In the genomic region with DNA sequence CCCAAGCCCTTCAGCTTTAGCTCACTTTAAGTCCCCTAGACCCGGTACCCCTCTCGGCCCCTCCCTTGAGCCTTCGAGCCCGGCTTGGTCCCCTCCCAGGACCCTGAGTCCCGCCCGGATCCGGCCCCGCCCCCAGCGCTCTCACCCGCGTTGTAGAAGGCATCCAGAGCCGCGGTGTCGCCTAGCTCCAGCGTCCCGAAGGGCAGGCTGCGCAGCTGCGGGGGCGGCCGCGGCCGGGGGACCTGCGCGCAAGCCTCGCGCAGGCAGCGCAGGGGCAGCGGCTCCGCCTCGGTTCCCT, we compare ENCODE assay signal across 8 cellular contexts. TPM values are rescaled to one million over a fixed set of nuclear protein-coding genes. Genes with fewer than 3 reads are reported as not detected.
DNase-seq lines count a peak whose midpoint lies in the region; ATAC-seq, FAIRE-seq and TF ChIP-seq lines count a peak whose summit lies in the region.

No MANE protein-coding gene starts in this region.

- H3K4me3 ChIP-seq in A673 (ENCODE audit: low read depth, low read length, poor library complexity, severe bottlenecking) (peak overlapping the region; percentile 59), LNCaP clone FGC (ENCODE audit: low read depth, low read length) (peak overlapping the region; percentile 56), SU-DHL-6 (ENCODE audit: insufficient read depth, low read length, poor library complexity, severe bottlenecking) (peak overlapping the region; percentile 67), pancreas (peak overlapping the region; percentile 45 to 84 (median 60)), upper lobe of right lung (peak overlapping the region; percentile 75)

- no peaks in the 10 kb centered on the region for H3K9me2 ChIP-seq in SU-DHL-6 (replicated peaks; ENCODE audit: insufficient read depth, low read length)

- peaks cover 29% of the 10 kb centered on the region for H3K4me1 Mint-ChIP-seq in activated naive CD8-positive, alpha-beta T cell treated with anti-CD3 and anti-CD28 coated beads, Interleukin-2, amount 50 U/mL, for 24 hours

- H3K9me3 Mint-ChIP-seq in activated naive CD8-positive, alpha-beta T cell treated with anti-CD3 and anti-CD28 coated beads, Interleukin-2, amount 50 U/mL, for 24 hours, result no peaks in the 10 kb centered on the region

- TF ChIP-seq CTCF in A673 (conservative IDR thresholded peaks at IDR 0.05; ENCODE audit: low read depth, low read length) (no peak), LNCaP clone FGC (IDR thresholded peaks at IDR 0.05; ENCODE audit: control insufficient read depth, extremely low read depth, insufficient read depth) (no peak), SU-DHL-6 (IDR thresholded peaks at IDR 0.05; ENCODE audit: insufficient read depth, low read length, poor library complexity, severe bottlenecking) (no peak), pancreas (IDR thresholded peaks at IDR 0.05) (no peak), upper lobe of right lung (IDR thresholded peaks at IDR 0.05) (no peak)

- peak; percentile 34 for ATAC-seq in GM19035 (IDR thresholded peaks at IDR 0.05; ENCODE audit: unreplicated experiment)
- ATAC-seq in activated naive CD8-positive, alpha-beta T cell treated with anti-CD3 and anti-CD28 coated beads, Interleukin-2, amount 50 U/mL, for 24 hours, result peak; percentile 74
- ATAC-seq in pancreas, result peak; percentile 49 to 64 (median 56)
- ATAC-seq in upper lobe of right lung, result peak; percentile 67

- intact Hi-C loops in A673 (cut with micrococcal nuclease; ENCODE audit: unreplicated experiment) (no loop called here), cardiac septum (cut with DNase I) (loop anchor here (2.0 to 5.0 kb wide), 2 partner anchors 27 to 44 kb away; a partner anchor contains a TSS), pancreas (cut with DNase I) (no loop called here), upper lobe of right lung (cut with DNase I) (no loop called here)

- no peak for FAIRE-seq in pancreas (lab: Jason Lieb, UNC)

- H3K79me2 ChIP-seq in SU-DHL-6 (ENCODE audit: insufficient read depth, low read length), result no peaks in the 10 kb centered on the region

- H3K27me3 ChIP-seq in A673 (replicated peaks; ENCODE audit: insufficient read depth, low read depth, low read length, poor library complexity), result no peaks in the 10 kb centered on the region
- H3K27me3 ChIP-seq in SU-DHL-6 (ENCODE audit: low read length), result no peaks in the 10 kb centered on the region
- H3K27me3 ChIP-seq in pancreas, result no peaks in the 10 kb centered on the region
- no peaks in the 10 kb centered on the region for H3K27me3 ChIP-seq in upper lobe of right lung

- no peaks in the 10 kb centered on the region for H3K27me3 Mint-ChIP-seq in activated naive CD8-positive, alpha-beta T cell treated with anti-CD3 and anti-CD28 coated beads, Interleukin-2, amount 50 U/mL, for 24 hours

- H3K4me3 Mint-ChIP-seq in activated naive CD8-positive, alpha-beta T cell treated with anti-CD3 and anti-CD28 coated beads, Interleukin-2, amount 50 U/mL, for 24 hours, result peak overlapping the region; percentile 81

- WGBS in pancreas, 2 donors, result 0 to 1% methylated on average over 20 to 30 of the region's 30 CpGs

- H3K9ac ChIP-seq in SU-DHL-6 (ENCODE audit: low read length), result peak overlapping the region; percentile 55

- peaks cover 4% of the 10 kb centered on the region; the same call in 1 of the 2 replicates for H3F3A ChIP-seq in SU-DHL-6 (ENCODE audit: insufficient read depth)

- POLR2A ChIA-PET in A673 (lab: Charles Lee; ENCODE audit: low non-redundant PET), result no interaction called here

- no peaks in the 10 kb centered on the region for H4K20me1 ChIP-seq in SU-DHL-6 (ENCODE audit: low read depth, low read length)

- H3K27ac ChIP-seq in A673 (ENCODE audit: low read depth, low read length, poor library complexity, severe bottlenecking) (peak overlapping the region; percentile 8), SU-DHL-6 (ENCODE audit: low read depth, low read length) (no peak overlapping the region), pancreas (peak overlapping the region; percentile 63 to 94 (median 84)), upper lobe of right lung (peak overlapping the region; percentile 96)

- no TSS peak for BruUV-seq in A673 (replicated peaks; lab: Mats Ljungman, UMichigan)

- peak overlapping the region; percentile 92 for H3K4me2 ChIP-seq in SU-DHL-6 (ENCODE audit: low read depth, low read length, poor library complexity, severe bottlenecking)

- CTCF ChIA-PET in A673 (lab: Charles Lee), result interaction anchor here (0.5 to 1.7 kb wide), 9 partner anchors 8 to 1371 kb away, joined by 3 to 11 read pairs (median 4); a partner anchor contains a TSS

- peak overlapping the region; percentile 72 for H2AFZ ChIP-seq in SU-DHL-6 (ENCODE audit: low read depth, low read length, severe bottlenecking)

- no peaks in the 10 kb centered on the region for H3K36me3 Mint-ChIP-seq in activated naive CD8-positive, alpha-beta T cell treated with anti-CD3 and anti-CD28 coated beads, Interleukin-2, amount 50 U/mL, for 24 hours (ENCODE audit: low read depth)

- peak overlapping the region; percentile 55 for H3K27ac Mint-ChIP-seq in activated naive CD8-positive, alpha-beta T cell treated with anti-CD3 and anti-CD28 coated beads, Interleukin-2, amount 50 U/mL, for 24 hours

- H3K9me3 ChIP-seq in A673 (ENCODE audit: low read depth, low read length, poor library complexity, severe bottlenecking) (no peaks in the 10 kb centered on the region), SU-DHL-6 (ENCODE audit: insufficient read depth, low read length) (no peaks in the 10 kb centered on the region), pancreas (no peaks in the 10 kb centered on the region), upper lobe of right lung (no peaks in the 10 kb centered on the region)

- H3K36me3 ChIP-seq in A673 (ENCODE audit: insufficient read depth, low read length, poor library complexity, severe bottlenecking), result no peaks in the 10 kb centered on the region
- no peaks in the 10 kb centered on the region for H3K36me3 ChIP-seq in SU-DHL-6 (ENCODE audit: low read length)
- H3K36me3 ChIP-seq in pancreas, result no peaks in the 10 kb centered on the region
- peaks cover 37% of the 10 kb centered on the region for H3K36me3 ChIP-seq in upper lobe of right lung

- DNase-seq in A673 (ENCODE audit: low spot score), result peak; percentile 88
- DNase-seq in LNCaP clone FGC (ENCODE audit: low read depth), result no peak
- peak; percentile 86 for DNase-seq in activated naive CD8-positive, alpha-beta T cell treated with anti-CD3 and anti-CD28 coated beads, Interleukin-2, amount 50 U/mL, for 24 hours
- DNase-seq in cardiac septum (ENCODE audit: low spot score), result peak; percentile 93
- DNase-seq in pancreas, result peak; percentile 63 to 88 (median 82)
- peak; percentile 96 for DNase-seq in upper lobe of right lung

- H3K4me1 ChIP-seq in A673 (ENCODE audit: insufficient read depth, low read length, poor library complexity, severe bottlenecking) (peaks cover 10% of the 10 kb centered on the region), pancreas (peaks cover 0 to 11% (median 4%) of the 10 kb centered on the region in 3 donors), upper lobe of right lung (peaks cover 40% of the 10 kb centered on the region)

RNA-seq across cellular contexts. Expression of a gene that starts 0.7 kb away (rescaled TPM):
- total RNA-seq in A673 (2021), result 2.4 and 2.9 TPM in 2 replicates
- total RNA-seq in cardiac septum, result 53.1 TPM
- 10 to 100 TPM in 3 of 6 donors, 1 to 10 TPM in 3; 4.7 to 18.7 (median 9.8) TPM for total RNA-seq in pancreas
- 10 to 100 TPM; 51.2 to 65.7 TPM for polyA plus RNA-seq in pancreas
- total RNA-seq in upper lobe of right lung, result 144 TPM

RNA-seq across cellular contexts. Expression of a gene that starts 8.6 kb away (rescaled TPM):
- not detected in 2 replicates for total RNA-seq in A673 (2021)
- 32.2 TPM for total RNA-seq in cardiac septum
- total RNA-seq in pancreas, result 1 to 10 TPM in 5 of 6 donors, under 1 TPM in 1; 0.39 to 8.5 (median 2.2) TPM
- 10 to 100 TPM; 16.9 to 19.7 TPM for polyA plus RNA-seq in pancreas
- total RNA-seq in upper lobe of right lung, result 826 TPM

RNA-seq across cellular contexts. Expression of a gene that starts 17.1 kb away (rescaled TPM):
- total RNA-seq in A673 (2021) (not detected in 2 replicates), cardiac septum (not detected), pancreas (under 1 TPM in 4 of 6 donors, not detected in 2; 0.19 to 0.66 (median 0.44) TPM), upper lobe of right lung (1.2 TPM)
- under 1 TPM; 0.54 to 0.76 TPM for polyA plus RNA-seq in pancreas

RNA-seq across cellular contexts. Expression of a gene that starts 24.2 kb away (rescaled TPM):
- total RNA-seq in A673 (2021), result 2.1 and 3.6 TPM in 2 replicates
- 0.65 TPM for total RNA-seq in cardiac septum
- 100 to 1,000 TPM in 4 of 6 donors, 10 to 100 TPM in 2; 45.8 to 128 (median 104) TPM for total RNA-seq in pancreas
- polyA plus RNA-seq in pancreas, result 100 to 1,000 TPM; 207 to 254 TPM
- 30.6 TPM for total RNA-seq in upper lobe of right lung

RNA-seq across cellular contexts. Expression of a gene that starts 26.4 kb away (rescaled TPM):
- total RNA-seq in A673 (2021) (3.1 and 4.9 TPM in 2 replicates), cardiac septum (2.3 TPM), pancreas (under 1 TPM in 3 of 6 donors, not detected in 3; 0.09 to 0.28 (median 0.21) TPM), upper lobe of right lung (0.90 TPM)
- under 1 TPM; 0.30 to 0.52 TPM for polyA plus RNA-seq in pancreas

Comparison
In these comparisons a context has a peak if more than half of its experiments do, and no peak if none do; other contexts are left out.
1. RNA of a gene that starts 8.6 kb away (total RNA-seq): 826 TPM in upper lobe of right lung (single experiment); 32.2 TPM in cardiac septum (single experiment), 0.39 to 8.5 TPM in pancreas and not detected in A673; every median in the first group is over 10 times any median in the second.
2. Peak in every context shown above with its lines, with median percentiles within 50 percentile points of each other: H3K4me3 ChIP-seq and ATAC-seq.